14 cellular contexts compared by ENCODE assay signal in the genomic region with DNA sequence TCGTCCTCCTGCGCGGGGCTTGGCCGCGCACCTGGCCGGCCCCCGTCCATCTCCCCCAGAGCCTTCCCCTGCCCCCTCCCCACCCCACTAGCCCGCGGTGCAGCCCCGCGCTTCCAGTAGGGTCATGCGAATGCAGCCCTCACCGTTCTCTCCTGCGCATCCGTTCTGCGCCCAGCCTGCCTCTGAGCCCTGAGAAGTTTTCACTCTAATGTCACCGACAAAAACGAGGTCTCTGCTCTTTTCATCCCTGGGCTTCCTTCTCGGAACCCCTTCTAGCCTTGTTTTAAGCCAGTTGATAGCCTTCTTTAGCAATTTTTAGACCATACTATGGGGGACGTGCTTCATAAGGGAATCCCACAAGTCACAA.
DNase-seq lines count a peak whose midpoint lies in the region; TF ChIP-seq lines count a peak whose summit lies in the region.
"Had no signal": no experiment of that assay in that cellular context is flagged by ENCODE, and none has a peak within 500 bp of the region (broad histone marks: within the 10 kb centered on the region; RNA-seq: fewer than 3 reads in every experiment).

No MANE protein-coding gene starts in this region.

- no peaks in the 10 kb centered on the region for H3K4me1 ChIP-seq in HEK293 (ENCODE audit: control insufficient read depth, insufficient read depth, low read length)
- H3K4me1 ChIP-seq in NT2/D1 (ENCODE audit: insufficient read depth, insufficient read length), result no peaks in the 10 kb centered on the region
- H3K4me1 ChIP-seq: SJSA1 had no signal

- POLR2A ChIA-PET in HEK293 (lab: Yijun Ruan, JAX), result interaction anchor here (0.9 kb wide), 1 partner anchor 10 kb away, joined by 3 read pairs; no protein-coding TSS in a partner anchor

- no peaks in the 10 kb centered on the region for H3K9me3 Mint-ChIP-seq in endothelial cell (ENCODE audit: unreplicated experiment)
- H3K9me3 Mint-ChIP-seq in neural crest cell, result no peaks in the 10 kb centered on the region
- no peaks in the 10 kb centered on the region for H3K9me3 Mint-ChIP-seq in Calu3 (ENCODE audit: low read depth, unreplicated experiment)
- H3K9me3 Mint-ChIP-seq: CD8-positive, alpha-beta T cell had no signal

- H3K27ac Mint-ChIP-seq in endothelial cell (ENCODE audit: unreplicated experiment), result no peak overlapping the region
- peak overlapping the region; percentile 59 for H3K27ac Mint-ChIP-seq in neural crest cell (ENCODE audit: unreplicated experiment)
- no peak overlapping the region for H3K27ac Mint-ChIP-seq in Calu3 (ENCODE audit: unreplicated experiment)
- H3K27ac Mint-ChIP-seq: CD8-positive, alpha-beta T cell; naive B cell had no signal

- H3K9me3 ChIP-seq in HEK293 (ENCODE audit: control insufficient read depth, insufficient read depth, low read depth, low read length), result no peaks in the 10 kb centered on the region
- H3K9me3 ChIP-seq in NT2/D1 (ENCODE audit: insufficient read depth, low read length), result no peaks in the 10 kb centered on the region
- H3K9me3 ChIP-seq: SJSA1 had no signal

- peaks cover 36% of the 10 kb centered on the region for H3K27me3 ChIP-seq in NT2/D1 (ENCODE audit: insufficient read depth, insufficient read length)

- H3K4me3 ChIP-seq in HEK293 (ENCODE audit: low read depth, low read length) (peak overlapping the region; percentile 52), NT2/D1 (ENCODE audit: insufficient read length, low read depth) (peak overlapping the region; percentile 40)
- H3K4me3 ChIP-seq: SJSA1 had no signal

- no peak for TF ChIP-seq CTCF in HEK293 (tag by site-specific recombination; IDR thresholded peaks at IDR 0.05)
- no peak for TF ChIP-seq CTCF in endothelial cell (IDR thresholded peaks at IDR 0.05; ENCODE audit: unreplicated experiment)
- no peak for TF ChIP-seq CTCF in neural crest cell (conservative IDR thresholded peaks at IDR 0.05)
- no peak for TF ChIP-seq CTCF in Calu3 (IDR thresholded peaks at IDR 0.05; ENCODE audit: unreplicated experiment)

- DNase-seq in NT2/D1 (ENCODE audit: low read depth, low spot score), result no peak
- DNase-seq in endothelial cell (ENCODE audit: low spot score), result no peak
- no peak for DNase-seq in neural crest cell (ENCODE audit: low read depth, low spot score)
- DNase-seq in Ammon's horn (ENCODE audit: low spot score), result no peak
- DNase-seq in NCI-H69 (lab: John Stamatoyannopoulos, UW), result no peak
- no peak for DNase-seq in Calu3
- DNase-seq: activated CD4-positive, CD25-positive, alpha-beta regulatory T cell; activated CD8-positive, alpha-beta memory T cell treated with anti-CD3 and anti-CD28 coated beads, Interleukin-2, amount 50 U/mL, for 4 hours; CD8-positive, alpha-beta T cell; GOT3; naive B cell; NCI-H2029 treated with DMSO at 0.1 percent for 48 hours had no signal

- H3K4me3 Mint-ChIP-seq in endothelial cell (ENCODE audit: unreplicated experiment) (peak overlapping the region; percentile 88), neural crest cell (peak overlapping the region; percentile 93), Calu3 (ENCODE audit: low read depth, unreplicated experiment) (no peak overlapping the region)
- H3K4me3 Mint-ChIP-seq: CD8-positive, alpha-beta T cell had no signal

- H3K4me1 Mint-ChIP-seq in endothelial cell (ENCODE audit: unreplicated experiment), result peaks cover 3% of the 10 kb centered on the region
- peaks cover 9% of the 10 kb centered on the region for H3K4me1 Mint-ChIP-seq in neural crest cell
- H3K4me1 Mint-ChIP-seq in Calu3 (ENCODE audit: low read depth, unreplicated experiment), result no peaks in the 10 kb centered on the region

- CTCF ChIA-PET in HEK293 (lab: Yijun Ruan, JAX) (no interaction called here), Calu3 (lab: Charles Lee) (no interaction called here)

- H3K36me3 Mint-ChIP-seq in endothelial cell (ENCODE audit: low read depth, unreplicated experiment), result no peaks in the 10 kb centered on the region
- no peaks in the 10 kb centered on the region for H3K36me3 Mint-ChIP-seq in neural crest cell (ENCODE audit: low read depth)
- no peaks in the 10 kb centered on the region for H3K36me3 Mint-ChIP-seq in Calu3 (ENCODE audit: insufficient read depth, unreplicated experiment)
- H3K36me3 Mint-ChIP-seq: CD8-positive, alpha-beta T cell had no signal

- intact Hi-C loops in Calu3 (cut with micrococcal nuclease; ENCODE audit: unreplicated experiment), result no loop called here

- H3K36me3 ChIP-seq in HEK293 (ENCODE audit: control insufficient read depth in 2 of 2, insufficient read depth in 1 of 2, low read length in 2 of 2) (no peaks in the 10 kb centered on the region), NT2/D1 (ENCODE audit: insufficient read depth, insufficient read length, low read length) (no peaks in the 10 kb centered on the region)
- H3K36me3 ChIP-seq: SJSA1 had no signal

- H3K27ac ChIP-seq in HEK293 (ENCODE audit: extremely low read depth, low read depth, low read length), result no peak overlapping the region
- H3K27ac ChIP-seq: SJSA1 had no signal

- BruUV-seq in Calu3 (replicated peaks; lab: Mats Ljungman, UMichigan), result no TSS peak

- H3K27me3 Mint-ChIP-seq in endothelial cell (ENCODE audit: unreplicated experiment), result peaks cover 9% of the 10 kb centered on the region
- peaks cover 65% of the 10 kb centered on the region for H3K27me3 Mint-ChIP-seq in neural crest cell (ENCODE audit: low read depth)
- peaks cover 27% of the 10 kb centered on the region for H3K27me3 Mint-ChIP-seq in Calu3 (ENCODE audit: unreplicated experiment)

- H3K9ac ChIP-seq in NT2/D1 (ENCODE audit: insufficient read length, low read depth), result peak overlapping the region; percentile 32

TF ChIP-seq in HEK293, 187 proteins besides CTCF, POLR2A, EP300 and RAD21:
- TF ChIP-seq ZNF274 (IDR thresholded peaks at IDR 0.05; ENCODE audit: low read length) (no peak), ZNF274 (tag by site-specific recombination; IDR thresholded peaks at IDR 0.05; ENCODE audit: borderline replicate concordance) (no peak), ZNF423 (tag by site-specific recombination; IDR thresholded peaks at IDR 0.05) (no peak), BCL11A (tag by site-specific recombination; IDR thresholded peaks at IDR 0.05; ENCODE audit: low read depth) (no peak), MZF1 (tag by site-specific recombination; IDR thresholded peaks at IDR 0.05; ENCODE audit: borderline replicate concordance) (no peak), ZNF664 (tag by site-specific recombination; IDR thresholded peaks at IDR 0.05) (no peak), ZNF2 (tag by site-specific recombination; IDR thresholded peaks at IDR 0.05) (no peak)
- TF ChIP-seq, protein P1, sequence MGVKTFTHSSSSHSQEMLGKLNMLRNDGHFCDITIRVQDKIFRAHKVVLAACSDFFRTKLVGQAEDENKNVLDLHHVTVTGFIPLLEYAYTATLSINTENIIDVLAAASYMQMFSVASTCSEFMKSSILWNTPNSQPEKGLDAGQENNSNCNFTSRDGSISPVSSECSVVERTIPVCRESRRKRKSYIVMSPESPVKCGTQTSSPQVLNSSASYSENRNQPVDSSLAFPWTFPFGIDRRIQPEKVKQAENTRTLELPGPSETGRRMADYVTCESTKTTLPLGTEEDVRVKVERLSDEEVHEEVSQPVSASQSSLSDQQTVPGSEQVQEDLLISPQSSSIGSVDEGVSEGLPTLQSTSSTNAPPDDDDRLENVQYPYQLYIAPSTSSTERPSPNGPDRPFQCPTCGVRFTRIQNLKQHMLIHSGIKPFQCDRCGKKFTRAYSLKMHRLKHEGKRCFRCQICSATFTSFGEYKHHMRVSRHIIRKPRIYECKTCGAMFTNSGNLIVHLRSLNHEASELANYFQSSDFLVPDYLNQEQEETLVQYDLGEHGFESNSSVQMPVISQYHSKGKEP (tag by site-specific recombination; IDR thresholded peaks at IDR 0.05), result no peak
- TF ChIP-seq, protein P2, sequence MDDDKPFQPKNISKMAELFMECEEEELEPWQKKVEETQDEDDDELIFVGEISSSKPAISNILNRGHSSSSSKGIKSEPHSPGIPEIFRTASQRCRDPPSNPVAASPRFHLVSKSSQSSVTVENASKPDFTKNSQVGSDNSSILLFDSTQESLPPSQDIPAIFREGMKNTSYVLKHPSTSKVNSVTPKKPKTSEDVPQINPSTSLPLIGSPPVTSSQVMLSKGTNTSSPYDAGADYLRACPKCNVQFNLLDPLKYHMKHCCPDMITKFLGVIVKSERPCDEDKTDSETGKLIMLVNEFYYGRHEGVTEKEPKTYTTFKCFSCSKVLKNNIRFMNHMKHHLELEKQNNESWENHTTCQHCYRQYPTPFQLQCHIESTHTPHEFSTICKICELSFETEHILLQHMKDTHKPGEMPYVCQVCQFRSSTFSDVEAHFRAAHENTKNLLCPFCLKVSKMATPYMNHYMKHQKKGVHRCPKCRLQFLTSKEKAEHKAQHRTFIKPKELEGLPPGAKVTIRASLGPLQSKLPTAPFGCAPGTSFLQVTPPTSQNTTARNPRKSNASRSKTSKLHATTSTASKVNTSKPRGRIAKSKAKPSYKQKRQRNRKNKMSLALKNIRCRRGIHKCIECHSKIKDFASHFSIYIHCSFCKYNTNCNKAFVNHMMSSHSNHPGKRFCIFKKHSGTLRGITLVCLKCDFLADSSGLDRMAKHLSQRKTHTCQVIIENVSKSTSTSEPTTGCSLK (tag by site-specific recombination; IDR thresholded peaks at IDR 0.05), result no peak
- TF ChIP-seq, protein P3, sequence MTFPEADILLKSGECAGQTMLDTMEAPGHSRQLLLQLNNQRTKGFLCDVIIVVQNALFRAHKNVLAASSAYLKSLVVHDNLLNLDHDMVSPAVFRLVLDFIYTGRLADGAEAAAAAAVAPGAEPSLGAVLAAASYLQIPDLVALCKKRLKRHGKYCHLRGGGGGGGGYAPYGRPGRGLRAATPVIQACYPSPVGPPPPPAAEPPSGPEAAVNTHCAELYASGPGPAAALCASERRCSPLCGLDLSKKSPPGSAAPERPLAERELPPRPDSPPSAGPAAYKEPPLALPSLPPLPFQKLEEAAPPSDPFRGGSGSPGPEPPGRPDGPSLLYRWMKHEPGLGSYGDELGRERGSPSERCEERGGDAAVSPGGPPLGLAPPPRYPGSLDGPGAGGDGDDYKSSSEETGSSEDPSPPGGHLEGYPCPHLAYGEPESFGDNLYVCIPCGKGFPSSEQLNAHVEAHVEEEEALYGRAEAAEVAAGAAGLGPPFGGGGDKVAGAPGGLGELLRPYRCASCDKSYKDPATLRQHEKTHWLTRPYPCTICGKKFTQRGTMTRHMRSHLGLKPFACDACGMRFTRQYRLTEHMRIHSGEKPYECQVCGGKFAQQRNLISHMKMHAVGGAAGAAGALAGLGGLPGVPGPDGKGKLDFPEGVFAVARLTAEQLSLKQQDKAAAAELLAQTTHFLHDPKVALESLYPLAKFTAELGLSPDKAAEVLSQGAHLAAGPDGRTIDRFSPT (tag by site-specific recombination; IDR thresholded peaks at IDR 0.05), result no peak
